17 cellular contexts compared by ENCODE assay signal in genomic region chr12:24582954-24583601, GRCh38.
DNase-seq lines count a peak whose midpoint lies in the region; ATAC-seq and TF ChIP-seq lines count a peak whose summit lies in the region.
"Had no signal": no experiment of that assay in that cellular context is flagged by ENCODE, and none has a peak within 500 bp of the region (broad histone marks: within the 10 kb centered on the region; RNA-seq: fewer than 3 reads in every experiment).

No MANE protein-coding gene starts in this region.

- no peak overlapping the region for H4K91ac ChIP-seq in mesenchymal stem cell (ENCODE audit: low read length)

- no peak overlapping the region for H3K14ac ChIP-seq in mesenchymal stem cell (ENCODE audit: low read length in 2 of 2)

- no peak overlapping the region for H3K27ac Mint-ChIP-seq in IgD-negative memory B cell
- H3K27ac Mint-ChIP-seq: CD8-positive, alpha-beta T cell had no signal

- no peak overlapping the region for H3K27ac ChIP-seq in mesenchymal stem cell (ENCODE audit: low read length, poor library complexity, severe bottlenecking)
- no peak overlapping the region for H3K27ac ChIP-seq in testis
- H3K27ac ChIP-seq: 22Rv1, A549, BLaER1 had no signal

- H2BK12ac ChIP-seq in mesenchymal stem cell (ENCODE audit: low read length in 2 of 2) = no peak overlapping the region

- no peak for TF ChIP-seq CTCF in testis (IDR thresholded peaks at IDR 0.05)

- peaks cover 11 to 15% (median 11%) of the 10 kb centered on the region in 3 donors for H3K4me1 Mint-ChIP-seq in IgD-negative memory B cell

- no peak overlapping the region for H2AFZ ChIP-seq in mesenchymal stem cell (ENCODE audit: low read depth, low read length)

- TF ChIP-seq POLR2A in testis (IDR thresholded peaks at IDR 0.05) = no peak

- H3K23ac ChIP-seq in mesenchymal stem cell (ENCODE audit: low read length in 2 of 2) = no peak overlapping the region

- no peak overlapping the region for H3K4me2 ChIP-seq in mesenchymal stem cell (ENCODE audit: low read length, poor library complexity, severe bottlenecking)
- H3K4me2 ChIP-seq: A549 had no signal

- no peak overlapping the region for H3K18ac ChIP-seq in mesenchymal stem cell (ENCODE audit: low read depth in 1 of 2, low read length in 2 of 2)

- DNase-seq in NOMO-1 treated with DMSO at 0.1 percent for 48 hours (lab: John Stamatoyannopoulos, UW; ENCODE audit: unreplicated experiment) (peak; percentile 28), NOMO-1 treated with dmso at 0.1 percent for 144 hours (lab: John Stamatoyannopoulos, UW; ENCODE audit: unreplicated experiment) (no peak), mesenchymal stem cell (no peak), testis (no peak), GOT3 (lab: John Stamatoyannopoulos, UW) (no peak)
- DNase-seq: AML-193; Calu3; CD8-positive, alpha-beta T cell; DMS79 treated with DMSO at 0.1 percent for 48 hours; GF-D8 had no signal

- no peak overlapping the region for H2BK5ac ChIP-seq in mesenchymal stem cell (ENCODE audit: low read depth, low read length, poor library complexity, severe bottlenecking)

- no peak overlapping the region for H3K4ac ChIP-seq in mesenchymal stem cell (ENCODE audit: low read depth in 1 of 2, low read length in 2 of 2)

- no peaks in the 10 kb centered on the region for H3K36me3 ChIP-seq in mesenchymal stem cell (ENCODE audit: control insufficient read depth in 1 of 2, insufficient read depth in 2 of 2, low read depth in 1 of 2, low read length in 2 of 2)
- H3K36me3 ChIP-seq in testis (ENCODE audit: low read depth, missing control alignments) = no peaks in the 10 kb centered on the region
- H3K36me3 ChIP-seq: BLaER1, HAP-1 had no signal

- H2BK120ac ChIP-seq in mesenchymal stem cell (ENCODE audit: low read depth, low read length) = no peak overlapping the region

- H3K27me3 ChIP-seq in mesenchymal stem cell (ENCODE audit: control insufficient read depth in 1 of 2, insufficient read depth in 1 of 2, low read length in 2 of 2) = no peaks in the 10 kb centered on the region
- no peaks in the 10 kb centered on the region for H3K27me3 ChIP-seq in testis
- H3K27me3 ChIP-seq: BLaER1 had no signal

- peak overlapping the region; percentile 7 for H2BK15ac ChIP-seq in mesenchymal stem cell (ENCODE audit: low read depth, poor library complexity, severe bottlenecking)

- 98% methylated on average over 13 of the region's 18 CpGs for WGBS in mesenchymal stem cell
- 46 to 80% methylated on average over 18 of the region's 18 CpGs for WGBS in testis, 2 donors

- H2AK5ac ChIP-seq in mesenchymal stem cell (ENCODE audit: low read length, severe bottlenecking) = no peak overlapping the region

- H3K4me3 ChIP-seq in mesenchymal stem cell (ENCODE audit: insufficient read depth in 1 of 2, low read depth in 1 of 2, low read length in 2 of 2) (no peak overlapping the region), testis (peak overlapping the region; percentile 32 to 49)
- H3K4me3 ChIP-seq: A549, BLaER1, HAP-1 had no signal

- peaks cover 7 to 19% (median 10%) of the 10 kb centered on the region in 3 donors for H3K9me3 Mint-ChIP-seq in IgD-negative memory B cell

- H3K4me1 ChIP-seq in mesenchymal stem cell (ENCODE audit: control insufficient read depth, insufficient read depth, low read depth, low read length) (no peaks in the 10 kb centered on the region), testis (no peaks in the 10 kb centered on the region)
- H3K4me1 ChIP-seq: A549, BLaER1, HAP-1 had no signal

- H3K27me3 Mint-ChIP-seq in IgD-negative memory B cell = no peaks in the 10 kb centered on the region

- H4K8ac ChIP-seq in mesenchymal stem cell (ENCODE audit: low read length) = no peak overlapping the region

- ATAC-seq in HG03196 (IDR thresholded peaks at IDR 0.05; ENCODE audit: unreplicated experiment) = no peak
- ATAC-seq: A549; CD8-positive, alpha-beta T cell; HepG2 had no signal

- intact Hi-C loops in testis (cut with DNase I; ENCODE audit: low total_unique reads) = no loop called here

- H3K9ac ChIP-seq in mesenchymal stem cell (ENCODE audit: low read length) = no peak overlapping the region
- H3K9ac ChIP-seq: BLaER1 had no signal

- H3K79me1 ChIP-seq in mesenchymal stem cell (replicated peaks; ENCODE audit: low read length, poor library complexity, severe bottlenecking) = no peaks in the 10 kb centered on the region

- H3K4me3 Mint-ChIP-seq in IgD-negative memory B cell = peak overlapping the region in 3 of 4 donors; percentile 39 to 90 (median 65)
- H3K4me3 Mint-ChIP-seq: CD8-positive, alpha-beta T cell had no signal

- H3K9me3 ChIP-seq in mesenchymal stem cell (ENCODE audit: control insufficient read depth, low read length) (peaks cover 16% of the 10 kb centered on the region), testis (no peaks in the 10 kb centered on the region)
- H3K9me3 ChIP-seq: A549, HAP-1 had no signal

- H3K36me3 Mint-ChIP-seq in IgD-negative memory B cell = peaks cover 6% of the 10 kb centered on the region
- H3K36me3 Mint-ChIP-seq: CD8-positive, alpha-beta T cell had no signal

Comparison
In these comparisons a context has a peak if more than half of its experiments do, and no peak if none do; other contexts are left out.
1. H3K4me3 ChIP-seq: peak in testis (2 of 2); none in mesenchymal stem cell (0 of 2).